18 cellular contexts compared by ENCODE assay signal in genomic region chr3:107958151-107958550, GRCh38.
DNase-seq lines count a peak whose midpoint lies in the region; ATAC-seq and TF ChIP-seq lines count a peak whose summit lies in the region.
"Had no signal": no experiment of that assay in that cellular context is flagged by ENCODE, and none has a peak within 500 bp of the region (broad histone marks: within the 10 kb centered on the region; RNA-seq: fewer than 3 reads in every experiment).

No MANE protein-coding gene starts in this region.

- peaks cover 26% of the 10 kb centered on the region for H3K4me1 ChIP-seq in left ventricle myocardium inferior
- peaks cover 0 to 29% (median 19%) of the 10 kb centered on the region in 4 donors for H3K4me1 ChIP-seq in sigmoid colon
- peaks cover 28% of the 10 kb centered on the region for H3K4me1 ChIP-seq in vagina

- ATAC-seq in left ventricle myocardium superior: no peak
- ATAC-seq: A549; activated CD8-positive, alpha-beta T cell treated with anti-CD3 and anti-CD28 coated beads for 36 hours; CD8-positive, alpha-beta T cell had no signal

- H3K4me3 ChIP-seq in left ventricle myocardium inferior (peak overlapping the region; percentile 36), fibroblast of pulmonary artery (replicated peaks; ENCODE audit: low read depth, low read length) (peak overlapping the region; percentile 41), sigmoid colon (no peak overlapping the region), vagina (peak overlapping the region; percentile 20 to 23)
- H3K4me3 ChIP-seq: A549 had no signal

- H3K27ac ChIP-seq in left ventricle myocardium inferior (replicated peaks): peak overlapping the region; percentile 81
- H3K27ac ChIP-seq in sigmoid colon: peak overlapping the region; percentile 74 to 86 (median 81)
- peak overlapping the region; percentile 77 for H3K27ac ChIP-seq in vagina
- H3K27ac ChIP-seq: A549, epithelial cell of prostate, VCaP had no signal

- TF ChIP-seq POLR2A in sigmoid colon (IDR thresholded peaks at IDR 0.05) (no peak), vagina (IDR thresholded peaks at IDR 0.05) (no peak)

- no peak for TF ChIP-seq EP300 in sigmoid colon (IDR thresholded peaks at IDR 0.05)

- intact Hi-C loops in left ventricle myocardium inferior (cut with micrococcal nuclease) (no loop called here), left ventricle myocardium superior (cut with micrococcal nuclease) (no loop called here), sigmoid colon (cut with DNase I) (loop anchor here (5.0 kb wide), 2 partner anchors 129 to 264 kb away; partner anchors contain the start of gene IFT57), vagina (cut with DNase I) (no loop called here)

- 84 to 91% methylated on average over 1 of the region's 1 CpG for WGBS in sigmoid colon, 2 donors

- DNase-seq in left ventricle myocardium inferior: no peak
- DNase-seq in left ventricle myocardium superior: no peak
- peak; percentile 65 for DNase-seq in fibroblast of pulmonary artery (ENCODE audit: low read depth)
- no peak for DNase-seq in sigmoid colon
- DNase-seq in vagina (ENCODE audit: extremely low spot score in 2 of 2): no peak
- DNase-seq in epidermal melanocyte (ENCODE audit: insufficient read length, low spot score): no peak
- no peak for DNase-seq in RKO (ENCODE audit: low spot score)
- no peak for DNase-seq in islet precursor cell
- DNase-seq: activated CD8-positive, alpha-beta T cell treated with anti-CD3 and anti-CD28 coated beads for 36 hours; CD8-positive, alpha-beta T cell; DND-41; kidney; NCI-H1436 treated with DMSO at 0.1 percent for 48 hours; posterior cingulate gyrus had no signal

- H3K36me3 ChIP-seq in left ventricle myocardium inferior (no peaks in the 10 kb centered on the region), sigmoid colon (no peaks in the 10 kb centered on the region), vagina (no peaks in the 10 kb centered on the region)
- H3K36me3 ChIP-seq: tibial nerve had no signal

- TF ChIP-seq CTCF in left ventricle myocardium inferior (IDR thresholded peaks at IDR 0.05; ENCODE audit: borderline replicate concordance): no peak
- TF ChIP-seq CTCF in fibroblast of pulmonary artery (IDR thresholded peaks at IDR 0.05; ENCODE audit: low read length, missing control alignments): no peak
- no peak for TF ChIP-seq CTCF in sigmoid colon (IDR thresholded peaks at IDR 0.05)
- no peak for TF ChIP-seq CTCF in vagina (IDR thresholded peaks at IDR 0.05)

- H3K27me3 ChIP-seq in left ventricle myocardium inferior (ENCODE audit: low read depth): no peaks in the 10 kb centered on the region
- H3K27me3 ChIP-seq in sigmoid colon: no peaks in the 10 kb centered on the region
- H3K27me3 ChIP-seq in vagina: no peaks in the 10 kb centered on the region
- H3K27me3 ChIP-seq: tibial nerve had no signal

- H3K9me3 ChIP-seq in left ventricle myocardium inferior (replicated peaks): no peaks in the 10 kb centered on the region
- H3K9me3 ChIP-seq in sigmoid colon: no peaks in the 10 kb centered on the region
- H3K9me3 ChIP-seq in vagina: no peaks in the 10 kb centered on the region
- H3K9me3 ChIP-seq: A549, tibial nerve had no signal

Comparison
In these comparisons a context has a peak if more than half of its experiments do, and no peak if none do; other contexts are left out.
1. H3K4me3 ChIP-seq: peak in left ventricle myocardium inferior (single experiment), fibroblast of pulmonary artery (single experiment) and vagina (2 of 2); none in sigmoid colon (0 of 4).
2. Peak in every context shown above with its lines, with median percentiles within 50 percentile points of each other: H3K27ac ChIP-seq.